Comparison of ENCODE assay signal across 1 cellular context in the genomic region with DNA sequence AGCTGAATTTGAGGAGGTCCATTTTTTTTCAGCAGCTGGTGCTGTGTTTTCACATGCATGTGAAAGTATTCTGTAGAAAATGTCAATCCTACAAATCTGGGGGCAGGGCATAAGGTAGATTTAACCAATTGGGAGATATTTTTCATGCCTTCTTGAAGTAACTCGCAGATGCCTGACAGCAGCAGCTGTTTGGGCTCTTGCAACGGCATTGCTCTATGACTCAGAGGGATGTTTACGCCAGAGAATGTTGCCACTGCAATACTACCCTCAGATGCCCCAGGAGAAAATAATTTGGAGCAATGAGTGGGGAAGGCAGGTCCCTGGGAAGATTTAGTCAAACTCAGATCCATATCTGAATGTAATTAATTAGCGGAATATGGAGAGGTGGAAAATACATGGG.
TF ChIP-seq lines count a peak whose summit lies in the region.

No MANE protein-coding gene starts in this region.

TF ChIP-seq in HCT116, 20 proteins besides CTCF, POLR2A, EP300 and RAD21 (continued from another document):
- TF ChIP-seq, protein P1, sequence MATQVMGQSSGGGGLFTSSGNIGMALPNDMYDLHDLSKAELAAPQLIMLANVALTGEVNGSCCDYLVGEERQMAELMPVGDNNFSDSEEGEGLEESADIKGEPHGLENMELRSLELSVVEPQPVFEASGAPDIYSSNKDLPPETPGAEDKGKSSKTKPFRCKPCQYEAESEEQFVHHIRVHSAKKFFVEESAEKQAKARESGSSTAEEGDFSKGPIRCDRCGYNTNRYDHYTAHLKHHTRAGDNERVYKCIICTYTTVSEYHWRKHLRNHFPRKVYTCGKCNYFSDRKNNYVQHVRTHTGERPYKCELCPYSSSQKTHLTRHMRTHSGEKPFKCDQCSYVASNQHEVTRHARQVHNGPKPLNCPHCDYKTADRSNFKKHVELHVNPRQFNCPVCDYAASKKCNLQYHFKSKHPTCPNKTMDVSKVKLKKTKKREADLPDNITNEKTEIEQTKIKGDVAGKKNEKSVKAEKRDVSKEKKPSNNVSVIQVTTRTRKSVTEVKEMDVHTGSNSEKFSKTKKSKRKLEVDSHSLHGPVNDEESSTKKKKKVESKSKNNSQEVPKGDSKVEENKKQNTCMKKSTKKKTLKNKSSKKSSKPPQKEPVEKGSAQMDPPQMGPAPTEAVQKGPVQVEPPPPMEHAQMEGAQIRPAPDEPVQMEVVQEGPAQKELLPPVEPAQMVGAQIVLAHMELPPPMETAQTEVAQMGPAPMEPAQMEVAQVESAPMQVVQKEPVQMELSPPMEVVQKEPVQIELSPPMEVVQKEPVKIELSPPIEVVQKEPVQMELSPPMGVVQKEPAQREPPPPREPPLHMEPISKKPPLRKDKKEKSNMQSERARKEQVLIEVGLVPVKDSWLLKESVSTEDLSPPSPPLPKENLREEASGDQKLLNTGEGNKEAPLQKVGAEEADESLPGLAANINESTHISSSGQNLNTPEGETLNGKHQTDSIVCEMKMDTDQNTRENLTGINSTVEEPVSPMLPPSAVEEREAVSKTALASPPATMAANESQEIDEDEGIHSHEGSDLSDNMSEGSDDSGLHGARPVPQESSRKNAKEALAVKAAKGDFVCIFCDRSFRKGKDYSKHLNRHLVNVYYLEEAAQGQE (IDR thresholded peaks at IDR 0.05; ENCODE audit: low read depth): no peak
- TF ChIP-seq, protein P2, sequence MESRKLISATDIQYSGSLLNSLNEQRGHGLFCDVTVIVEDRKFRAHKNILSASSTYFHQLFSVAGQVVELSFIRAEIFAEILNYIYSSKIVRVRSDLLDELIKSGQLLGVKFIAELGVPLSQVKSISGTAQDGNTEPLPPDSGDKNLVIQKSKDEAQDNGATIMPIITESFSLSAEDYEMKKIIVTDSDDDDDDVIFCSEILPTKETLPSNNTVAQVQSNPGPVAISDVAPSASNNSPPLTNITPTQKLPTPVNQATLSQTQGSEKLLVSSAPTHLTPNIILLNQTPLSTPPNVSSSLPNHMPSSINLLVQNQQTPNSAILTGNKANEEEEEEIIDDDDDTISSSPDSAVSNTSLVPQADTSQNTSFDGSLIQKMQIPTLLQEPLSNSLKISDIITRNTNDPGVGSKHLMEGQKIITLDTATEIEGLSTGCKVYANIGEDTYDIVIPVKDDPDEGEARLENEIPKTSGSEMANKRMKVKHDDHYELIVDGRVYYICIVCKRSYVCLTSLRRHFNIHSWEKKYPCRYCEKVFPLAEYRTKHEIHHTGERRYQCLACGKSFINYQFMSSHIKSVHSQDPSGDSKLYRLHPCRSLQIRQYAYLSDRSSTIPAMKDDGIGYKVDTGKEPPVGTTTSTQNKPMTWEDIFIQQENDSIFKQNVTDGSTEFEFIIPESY (IDR thresholded peaks at IDR 0.05; ENCODE audit: extremely low read depth, insufficient replicate concordance, low read length): no peak
- TF ChIP-seq, protein P3, sequence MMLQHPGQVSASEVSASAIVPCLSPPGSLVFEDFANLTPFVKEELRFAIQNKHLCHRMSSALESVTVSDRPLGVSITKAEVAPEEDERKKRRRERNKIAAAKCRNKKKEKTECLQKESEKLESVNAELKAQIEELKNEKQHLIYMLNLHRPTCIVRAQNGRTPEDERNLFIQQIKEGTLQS (IDR thresholded peaks at IDR 0.05): no peak
- TF ChIP-seq CEBPB (IDR thresholded peaks at IDR 0.05; ENCODE audit: low read depth) (0 out of 2 replicates have a peak, but pooled peaks have one; percentile 18), SRF (IDR thresholded peaks at IDR 0.05; ENCODE audit: low read depth) (no peak), EGR1 (IDR thresholded peaks at IDR 0.05; ENCODE audit: low read depth) (no peak), ELF1 (IDR thresholded peaks at IDR 0.05; ENCODE audit: borderline replicate concordance, low read depth) (no peak)
